21 cellular contexts compared by ENCODE assay signal in the genomic region with DNA sequence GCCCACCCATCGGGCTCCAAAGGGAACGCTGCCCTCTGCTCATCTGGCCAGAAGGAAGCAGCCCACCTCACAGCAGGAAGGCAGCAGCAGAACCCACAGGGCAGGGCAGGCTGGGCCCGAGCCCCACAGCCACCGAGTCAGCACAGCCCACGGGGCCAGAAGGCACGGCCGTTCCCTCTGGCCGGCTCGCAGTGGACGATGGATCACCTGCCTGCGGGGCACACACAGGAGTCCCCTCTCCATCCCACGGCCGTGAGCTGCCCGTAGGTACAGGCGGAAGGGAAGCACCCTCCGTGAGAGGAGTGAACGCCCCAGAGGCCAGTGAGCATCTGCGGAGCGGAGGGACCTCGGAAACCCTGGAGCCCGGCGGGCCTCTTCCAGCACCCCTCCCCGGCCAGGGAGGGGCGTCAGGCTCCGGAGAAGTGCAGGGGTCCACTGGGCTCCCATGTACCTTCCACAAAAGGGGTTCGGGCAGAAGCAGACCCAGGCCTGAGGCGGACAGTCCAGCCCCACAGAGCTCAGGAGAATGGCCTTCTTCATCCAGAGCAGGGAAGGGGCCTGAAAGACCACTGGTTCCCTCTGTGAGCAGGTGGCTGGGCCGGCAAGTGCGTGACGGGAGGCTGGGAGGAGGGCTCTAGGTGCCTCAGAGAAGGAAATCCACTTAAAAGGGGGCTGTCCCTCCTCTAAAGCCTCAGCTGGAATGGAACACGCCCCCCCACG.
"Had no signal": no experiment of that assay in that cellular context is flagged by ENCODE, and none has a peak within 500 bp of the region (broad histone marks: within the 10 kb centered on the region; RNA-seq: fewer than 3 reads in every experiment).

No MANE protein-coding gene starts in this region.

- H3K36me3 ChIP-seq: prostate gland had no signal

- H3K9me3 Mint-ChIP-seq: activated CD4-positive, alpha-beta memory T cell treated with anti-CD3 and anti-CD28 coated beads for 36 hours; activated naive CD8-positive, alpha-beta T cell treated with anti-CD3 and anti-CD28 coated beads, Interleukin-2, amount 50 U/mL, for 24 hours; activated T-helper 1 cell treated with anti-CD3 and anti-CD28 coated beads, Interleukin-12 subunit alpha, Interleukin-12 subunit beta, Interleukin-2, Interleukin-4 antibody, amounts not matched to agents 30 ng/mL and 10 ng/mL and 1 ng/mL, durations not matched to agents 14 hours and 24 hours and 36 hours; natural killer cell; T-helper 1 cell treated with Interleukin-12 subunit alpha and Interleukin-12 subunit beta and Interleukin-4 antibody, amounts not matched to agents 30 μg/mL and 1 μg/mL, for 36 hours had no signal

- H3K9me3 ChIP-seq: esophagus squamous epithelium, gastrocnemius medialis, left ventricle myocardium inferior, prostate gland, upper lobe of left lung had no signal

- H3K4me3 ChIP-seq: esophagus squamous epithelium, gastrocnemius medialis, left ventricle myocardium inferior, prostate gland, upper lobe of left lung had no signal

- H3K27me3 ChIP-seq: esophagus squamous epithelium, gastrocnemius medialis, upper lobe of left lung had no signal

- ATAC-seq: activated naive CD8-positive, alpha-beta T cell treated with anti-CD3 and anti-CD28 coated beads, Interleukin-2, amount 50 U/mL, for 24 hours; gastrocnemius medialis; natural killer cell had no signal

- DNase-seq: activated CD4-positive, alpha-beta memory T cell treated with anti-CD3 and anti-CD28 coated beads for 36 hours; activated CD4-positive, alpha-beta T cell treated with anti-CD3 and anti-CD28 coated beads for 48 hours; activated gamma-delta T cell; activated naive CD4-positive, alpha-beta T cell treated with anti-CD3 and anti-CD28 coated beads, Interleukin-2, amount 50 U/mL, for 16 hours; activated naive CD8-positive, alpha-beta T cell treated with anti-CD3 and anti-CD28 coated beads, Interleukin-2, amount 50 U/mL, for 24 hours; activated T-cell treated with anti-CD3 and anti-CD28 coated beads for 4 hours; effector memory CD4-positive, alpha-beta T cell; esophagus squamous epithelium; gastrocnemius medialis; hypothalamus; left ventricle myocardium inferior; midbrain; natural killer cell; stimulated activated CD4-positive, alpha-beta T cell treated with anti-CD3 and anti-CD28 coated beads, Interleukin-2, amount 100 ng/mL, for 48 hours; stimulated activated CD8-positive, alpha-beta memory T cell treated with anti-CD3 and anti-CD28 coated beads, Interleukin-4, amount 100 ng/mL, for 48 hours; stimulated activated naive CD4-positive, alpha-beta T cell treated with Interleukin-2 at 50 U/mL for 16 hours; T1000 had no signal

- H3K4me3 Mint-ChIP-seq: activated CD4-positive, alpha-beta memory T cell treated with anti-CD3 and anti-CD28 coated beads for 36 hours; activated naive CD8-positive, alpha-beta T cell treated with anti-CD3 and anti-CD28 coated beads, Interleukin-2, amount 50 U/mL, for 24 hours; activated T-helper 1 cell treated with anti-CD3 and anti-CD28 coated beads, Interleukin-12 subunit alpha, Interleukin-12 subunit beta, Interleukin-2, Interleukin-4 antibody, amounts not matched to agents 30 ng/mL and 10 ng/mL and 1 ng/mL, durations not matched to agents 14 hours and 24 hours and 36 hours; natural killer cell; T-helper 1 cell treated with Interleukin-12 subunit alpha and Interleukin-12 subunit beta and Interleukin-4 antibody, amounts not matched to agents 30 μg/mL and 1 μg/mL, for 36 hours had no signal

- H3K27ac Mint-ChIP-seq: activated CD4-positive, alpha-beta memory T cell treated with anti-CD3 and anti-CD28 coated beads for 36 hours; activated naive CD8-positive, alpha-beta T cell treated with anti-CD3 and anti-CD28 coated beads, Interleukin-2, amount 50 U/mL, for 24 hours; T-helper 1 cell treated with Interleukin-12 subunit alpha and Interleukin-12 subunit beta and Interleukin-4 antibody, amounts not matched to agents 30 μg/mL and 1 μg/mL, for 36 hours had no signal

- H3K4me1 ChIP-seq: gastrocnemius medialis, prostate gland had no signal

- H3K27ac ChIP-seq: esophagus squamous epithelium, gastrocnemius medialis, left ventricle myocardium inferior, prostate gland had no signal

- H3K27me3 Mint-ChIP-seq: activated CD4-positive, alpha-beta memory T cell treated with anti-CD3 and anti-CD28 coated beads for 36 hours; activated naive CD8-positive, alpha-beta T cell treated with anti-CD3 and anti-CD28 coated beads, Interleukin-2, amount 50 U/mL, for 24 hours had no signal

- H3K36me3 Mint-ChIP-seq: natural killer cell had no signal
